8 cellular contexts compared by ENCODE assay signal in the genomic region with DNA sequence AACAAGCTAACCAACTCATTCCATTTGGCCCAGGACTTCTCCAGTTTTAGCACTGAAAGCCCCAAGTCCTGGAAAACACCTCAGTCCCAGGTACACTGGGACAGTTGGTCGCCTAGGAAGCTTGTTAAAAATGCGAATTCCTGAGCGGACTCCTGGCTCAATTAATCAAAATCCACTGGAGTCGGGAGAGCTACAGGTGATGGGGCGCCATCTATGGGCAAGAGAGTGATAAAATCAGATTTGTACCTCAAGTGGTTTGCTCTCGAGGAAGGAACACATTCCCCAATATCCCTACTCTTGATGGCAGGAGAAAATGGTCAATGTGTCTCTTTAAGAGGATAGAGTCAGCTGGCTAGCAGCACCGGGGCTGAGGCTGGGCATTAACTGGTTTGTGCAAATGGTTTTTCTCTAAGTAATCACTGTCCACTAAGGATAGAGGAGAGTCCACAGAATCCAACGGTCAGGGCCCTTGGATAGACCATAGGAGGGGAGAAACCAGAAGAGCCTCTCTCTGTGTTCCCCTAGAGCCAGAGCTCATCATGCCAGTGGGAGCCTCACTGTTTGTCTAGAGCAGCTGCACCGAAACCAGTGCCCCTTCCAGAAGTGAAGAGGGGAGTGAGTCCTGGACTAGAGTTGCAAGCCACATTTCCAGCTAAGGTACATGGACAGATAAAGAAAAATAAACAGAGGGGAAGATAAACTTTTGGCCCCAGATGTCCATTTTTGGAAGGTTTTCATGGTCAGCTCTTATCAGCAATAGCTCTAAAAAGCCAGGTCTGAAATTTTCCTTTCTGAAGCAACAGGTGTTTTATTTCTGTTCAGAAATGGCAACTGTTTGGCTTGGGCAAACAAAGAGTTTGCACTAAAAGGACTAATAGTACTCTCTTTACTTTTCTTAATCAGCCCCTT.
DNase-seq lines count a peak whose midpoint lies in the region; ATAC-seq and TF ChIP-seq lines count a peak whose summit lies in the region.

No MANE protein-coding gene starts in this region.

- ATAC-seq in left cardiac atrium (peak; percentile 33 to 45), GM19455 (IDR thresholded peaks at IDR 0.05; ENCODE audit: unreplicated experiment) (no peak), GM18907 (IDR thresholded peaks at IDR 0.05; ENCODE audit: unreplicated experiment) (no peak)

- no peaks in the 10 kb centered on the region for H3K9me3 ChIP-seq in prostate gland

- no peaks in the 10 kb centered on the region for H3K27me3 ChIP-seq in prostate gland (replicated peaks; ENCODE audit: insufficient read depth)

- no peak for TF ChIP-seq POLR2A in prostate gland (IDR thresholded peaks at IDR 0.05)

- peak; percentile 37 to 80 (median 74) for TF ChIP-seq CTCF in prostate gland (IDR thresholded peaks at IDR 0.05)

- peak; percentile 49 for DNase-seq in DMS153 treated with DMSO at 0.1 percent for 48 hours (lab: John Stamatoyannopoulos, UW; ENCODE audit: unreplicated experiment)
- DNase-seq in KG1 (lab: John Stamatoyannopoulos, UW) = peak; percentile 38
- peak; percentile 56 for DNase-seq in RPMI8226
- peak; percentile 21 for DNase-seq in activated naive CD4-positive, alpha-beta T cell treated with anti-CD3 and anti-CD28 coated beads, Interleukin-2, amount 50 U/mL, for 16 hours
- peak; percentile 43 for DNase-seq in left cardiac atrium
- DNase-seq in prostate gland (ENCODE audit: low spot score) = peak; percentile 70

- intact Hi-C loops in left cardiac atrium (cut with DNase I) (loop anchor here (5.0 to 10.0 kb wide), 3 partner anchors 80 to 222 kb away; a partner anchor contains a TSS), prostate gland (cut with DNase I) (loop anchor here (5.0 kb wide), 4 partner anchors 147 to 687 kb away; a partner anchor contains a TSS)

- WGBS in prostate gland = 14% methylated on average over 9 of the region's 9 CpGs

- H3K4me3 ChIP-seq in prostate gland = no peak overlapping the region

- no peaks in the 10 kb centered on the region for H3K36me3 ChIP-seq in prostate gland

- peaks cover 5% of the 10 kb centered on the region for H3K4me1 ChIP-seq in prostate gland (replicated peaks)

- no peak overlapping the region for H3K27ac ChIP-seq in prostate gland

Comparison
In these comparisons a context has a peak if more than half of its experiments do, and no peak if none do; other contexts are left out.
1. ATAC-seq: peak in left cardiac atrium (2 of 2); none in GM19455 (single experiment) and GM18907 (single experiment).
2. Peak in every context shown above with its lines, with median percentiles within 50 percentile points of each other: DNase-seq.